Comparison of ENCODE assay signal across 8 cellular contexts in genomic region chr6:14354919-14355572, GRCh38.
DNase-seq lines count a peak whose midpoint lies in the region; ATAC-seq and TF ChIP-seq lines count a peak whose summit lies in the region.

No MANE protein-coding gene starts in this region.

- H3K4me3 ChIP-seq in colonic mucosa (no peak overlapping the region), skeletal muscle satellite cell (ENCODE audit: low read length) (no peak overlapping the region)

- no peak for TF ChIP-seq CTCF in CD14-positive monocyte (IDR thresholded peaks at IDR 0.05)
- TF ChIP-seq CTCF in colonic mucosa (IDR thresholded peaks at IDR 0.05): no peak

- peaks cover 0 to 4% (median 2%) of the 10 kb centered on the region in 3 donors for H3K27me3 Mint-ChIP-seq in CD14-positive monocyte (ENCODE audit: low read depth in 3 of 3)

- H3K9me3 ChIP-seq in colonic mucosa (no peaks in the 10 kb centered on the region), skeletal muscle satellite cell (replicated peaks; ENCODE audit: low read length) (no peaks in the 10 kb centered on the region)

- H3K4me1 ChIP-seq in colonic mucosa: no peaks in the 10 kb centered on the region
- peaks cover 6% of the 10 kb centered on the region for H3K4me1 ChIP-seq in skeletal muscle satellite cell (ENCODE audit: control insufficient read depth, insufficient read depth, low read length)

- H3K27ac ChIP-seq in colonic mucosa: no peak overlapping the region

- peak; percentile 64 for DNase-seq in CD14-positive monocyte (ENCODE audit: low spot score)
- DNase-seq in NOMO-1 treated with DMSO at 0.1 percent for 48 hours (lab: John Stamatoyannopoulos, UW; ENCODE audit: unreplicated experiment): peak; percentile 82
- peak; percentile 25 for DNase-seq in colonic mucosa
- no peak for DNase-seq in iPS-NIHi11 (ENCODE audit: low spot score)

- no peak overlapping the region for H3K9ac ChIP-seq in colonic mucosa (ENCODE audit: low read depth in 2 of 2, low read length in 2 of 2)
- no peak overlapping the region for H3K9ac ChIP-seq in skeletal muscle satellite cell (ENCODE audit: low read depth, low read length)

- no peak for ATAC-seq in GM21515 (IDR thresholded peaks at IDR 0.05; ENCODE audit: unreplicated experiment)
- ATAC-seq in HG03097 (IDR thresholded peaks at IDR 0.05; ENCODE audit: low FRiP score, unreplicated experiment): no peak
- ATAC-seq in HG02970 (IDR thresholded peaks at IDR 0.05; ENCODE audit: low FRiP score, unreplicated experiment): no peak

- peaks cover 0 to 10% (median 7%) of the 10 kb centered on the region in 7 donors for H3K9me3 Mint-ChIP-seq in CD14-positive monocyte

- H3K4me3 Mint-ChIP-seq in CD14-positive monocyte: peak overlapping the region in 1 of 2 donors; percentile 9

- H3K36me3 ChIP-seq in colonic mucosa (no peaks in the 10 kb centered on the region), skeletal muscle satellite cell (ENCODE audit: insufficient read depth, low read length) (no peaks in the 10 kb centered on the region)

- no peak overlapping the region for H3K27ac Mint-ChIP-seq in CD14-positive monocyte

- H3K36me3 Mint-ChIP-seq in CD14-positive monocyte: peaks cover 0 to 3% of the 10 kb centered on the region in 2 donors

- intact Hi-C loops in CD14-positive monocyte (cut with micrococcal nuclease) (no loop called here), colonic mucosa (cut with DNase I) (no loop called here)

- H3K27me3 ChIP-seq in colonic mucosa (no peaks in the 10 kb centered on the region), skeletal muscle satellite cell (ENCODE audit: control insufficient read depth, insufficient read depth, low read length) (no peaks in the 10 kb centered on the region)

- peaks cover 38% of the 10 kb centered on the region for H3K4me1 Mint-ChIP-seq in CD14-positive monocyte

- peak overlapping the region; percentile 16 for H3K4me2 ChIP-seq in skeletal muscle satellite cell (ENCODE audit: low read length)
